21 cellular contexts compared by ENCODE assay signal in genomic region chr4:146179784-146180405, GRCh38. TPM values are rescaled to one million over a fixed set of nuclear protein-coding genes. Genes with fewer than 3 reads are reported as not detected.
A peak's percentile ranks its signal among the peaks of the same experiment; 100 is the strongest.
DNase-seq lines count a peak whose midpoint lies in the region; ATAC-seq, FAIRE-seq and TF ChIP-seq lines count a peak whose summit lies in the region.
"Had no signal": no experiment of that assay in that cellular context is flagged by ENCODE, and none has a peak within 500 bp of the region (broad histone marks: within the 10 kb centered on the region; RNA-seq: fewer than 3 reads in every experiment).

No MANE protein-coding gene starts in this region.

- peak overlapping the region; percentile 4 for H3K27ac ChIP-seq in cardiac muscle cell
- H3K27ac ChIP-seq in heart right ventricle: no peak overlapping the region
- no peak overlapping the region for H3K27ac ChIP-seq in keratinocyte (ENCODE audit: control insufficient read depth, insufficient read depth, low read length)
- H3K27ac ChIP-seq: sigmoid colon, uterus had no signal

- peak overlapping the region; percentile 57 for H3K4me2 ChIP-seq in keratinocyte (ENCODE audit: control insufficient read depth, extremely low read depth, insufficient read depth, low read depth, low read length)

- H3K9me3 ChIP-seq in cardiac muscle cell (ENCODE audit: low read depth) (no peaks in the 10 kb centered on the region), heart right ventricle (no peaks in the 10 kb centered on the region), T-helper 17 cell (ENCODE audit: control insufficient read depth, low read length, poor library complexity, severe bottlenecking) (no peaks in the 10 kb centered on the region), keratinocyte (ENCODE audit: control insufficient read depth, low read depth, low read length) (no peaks in the 10 kb centered on the region)
- H3K9me3 ChIP-seq: sigmoid colon, uterus had no signal

- peaks cover 19% of the 10 kb centered on the region for H3K4me1 ChIP-seq in cardiac muscle cell (ENCODE audit: low read depth)
- peaks cover 8 to 57% (median 44%) of the 10 kb centered on the region in 9 donors for H3K4me1 ChIP-seq in heart right ventricle
- peaks cover 19% of the 10 kb centered on the region for H3K4me1 ChIP-seq in keratinocyte (ENCODE audit: control insufficient read depth, extremely low read depth, insufficient read depth, low read length)

- TF ChIP-seq CTCF in cardiac muscle cell (IDR thresholded peaks at IDR 0.05; ENCODE audit: low read depth, low read length) (no peak), heart right ventricle (IDR thresholded peaks at IDR 0.05) (no peak), keratinocyte (optimal IDR thresholded peaks at IDR 0.05 in 1 of 3, IDR thresholded peaks at IDR 0.05 in 1 of 3, conservative IDR thresholded peaks at IDR 0.05 in 1 of 3; ENCODE audit: extremely low read depth in 1 of 3, insufficient read depth in 2 of 3, low read length in 3 of 3) (no peak)

- H3K9ac ChIP-seq in keratinocyte (ENCODE audit: control insufficient read depth, extremely low read depth, insufficient read depth, low read length): no peak overlapping the region

- H3K36me3 ChIP-seq in cardiac muscle cell (peaks cover 7% of the 10 kb centered on the region), heart right ventricle (peaks cover 0 to 23% (median 3%) of the 10 kb centered on the region in 9 donors), keratinocyte (ENCODE audit: control insufficient read depth in 2 of 2, extremely low read depth in 1 of 2, insufficient read depth in 2 of 2, low read length in 2 of 2) (peaks cover 0 to 2% of the 10 kb centered on the region in 2 experiments)
- H3K36me3 ChIP-seq: uterus had no signal

- H3K4me3 Mint-ChIP-seq in T-helper 17 cell: no peak overlapping the region

- peaks cover 57% of the 10 kb centered on the region for H3K79me2 ChIP-seq in keratinocyte (ENCODE audit: control insufficient read depth, insufficient read depth, low read length)

- no peaks in the 10 kb centered on the region for H3K9me1 ChIP-seq in keratinocyte (ENCODE audit: control insufficient read depth, extremely low read depth, insufficient read depth, low read length)

- peaks cover under 1% of the 10 kb centered on the region for H3K36me3 Mint-ChIP-seq in T-helper 17 cell (ENCODE audit: low read depth)
- H3K36me3 Mint-ChIP-seq: IgD-negative memory B cell had no signal

- no peak for ATAC-seq in heart right ventricle
- ATAC-seq in T-helper 17 cell: no peak
- ATAC-seq in GM19467 (IDR thresholded peaks at IDR 0.05; ENCODE audit: unreplicated experiment): no peak
- no peak for ATAC-seq in GM18867 (IDR thresholded peaks at IDR 0.05; ENCODE audit: unreplicated experiment)

- DNase-seq in cardiac muscle cell (ENCODE audit: low read depth in 1 of 2, low spot score in 1 of 2): peak in 1 of 2 donors; percentile 24
- no peak for DNase-seq in heart right ventricle
- no peak for DNase-seq in T-helper 17 cell
- DNase-seq in keratinocyte (ENCODE audit: low read depth, low spot score): no peak
- no peak for DNase-seq in HuH-7.5 (ENCODE audit: low spot score)
- no peak for DNase-seq in LoVo (ENCODE audit: low spot score)
- DNase-seq: activated CD4-positive, alpha-beta T cell treated with anti-CD3 and anti-CD28 coated beads, Interleukin-2, amount 50 U/mL, for 4 hours; central memory CD4-positive, alpha-beta T cell; effector CD8-positive, alpha-beta T cell; GDM1; NCI-H1092; NCI-H774; sigmoid colon; stimulated activated CD4-positive, alpha-beta T cell treated with anti-CD3 and anti-CD28 coated beads, Interleukin-2, amount 100 ng/mL, for 24 hours; uterus had no signal

- H3K27me3 ChIP-seq in cardiac muscle cell (no peaks in the 10 kb centered on the region), heart right ventricle (no peaks in the 10 kb centered on the region), keratinocyte (ENCODE audit: control insufficient read depth, extremely low read depth, insufficient read depth, low read length) (no peaks in the 10 kb centered on the region)
- H3K27me3 ChIP-seq: sigmoid colon, uterus had no signal

- no peak overlapping the region for H2AFZ ChIP-seq in keratinocyte (ENCODE audit: control insufficient read depth, low read length)

- no peaks in the 10 kb centered on the region for H3K27me3 Mint-ChIP-seq in T-helper 17 cell
- H3K27me3 Mint-ChIP-seq: IgD-negative memory B cell had no signal

- H4K20me1 ChIP-seq in keratinocyte (ENCODE audit: control insufficient read depth, extremely low read depth, insufficient read depth, low read length): no peaks in the 10 kb centered on the region

- H3K4me1 Mint-ChIP-seq in T-helper 17 cell: peaks cover 38% of the 10 kb centered on the region

- 55 to 56% methylated on average over 7 of the region's 7 CpGs for WGBS in heart right ventricle, 2 donors

- dilution Hi-C loops in keratinocyte (cut with MboI; ENCODE audit: extremely low pct_ligation_motif_present, low sequenced_read_pairs): no loop called here

- FAIRE-seq in keratinocyte (lab: Jason Lieb, UNC): peak; percentile 23
- FAIRE-seq: H1 had no signal

- H3K4me3 ChIP-seq in cardiac muscle cell (no peak overlapping the region), heart right ventricle (no peak overlapping the region), keratinocyte (ENCODE audit: control insufficient read depth in 2 of 3, extremely low read depth in 1 of 3, insufficient read depth in 2 of 3, low read depth in 1 of 3, low read length in 3 of 3) (no peak overlapping the region)
- H3K4me3 ChIP-seq: sigmoid colon, uterus had no signal

- intact Hi-C loops in heart right ventricle (cut with DNase I): loop anchor here in 4 of 10 donors (10.0 kb wide), 6 partner anchors 65 to 445 kb away; partner anchors contain the start of genes ZNF827 (in 2 of the 4) and SLC10A7 (in 1 of the 4)

- H3K27ac Mint-ChIP-seq in T-helper 17 cell: peak overlapping the region; percentile 56

RNA-seq across cellular contexts. Expression of gene LSM6, which starts 4.4 kb away (rescaled TPM):
- 51.8 and 54.0 TPM in 2 replicates for total RNA-seq in cardiac muscle cell
- 36.8 and 38.0 TPM in 2 replicates for polyA plus RNA-seq in cardiac muscle cell
- total RNA-seq in heart right ventricle: 10 to 100 TPM in 9 of 10 donors, 1 to 10 TPM in 1; 8.7 to 18.0 (median 11.8) TPM
- polyA plus RNA-seq in heart right ventricle: 10 to 100 TPM in 1 of 2 donors, 1 to 10 TPM in 1; 9.9 to 24.4 TPM
- 10 to 100 TPM; 20.2 to 21.3 TPM for total RNA-seq in T-helper 17 cell
- polyA plus RNA-seq in keratinocyte: 10.1 to 33.7 TPM (median 23.6 TPM) in 3 replicates
- polyA plus RNA-seq in keratinocyte (2011; ENCODE audit: low read depth): 48.7 TPM
- 14.9 and 17.2 TPM in 2 replicates for polyA plus RNA-seq in keratinocyte (2011; cell fraction: cytosol; rRNA removed)
- polyA plus RNA-seq in keratinocyte (2011; cell fraction: nucleus; rRNA removed): 6.2 and 7.8 TPM in 2 replicates
- polyA plus RNA-seq in keratinocyte (2012; ENCODE audit: low replicate concordance): 19.1 and 36.9 TPM in 2 replicates
- 3.3 to 11.9 TPM (median 8.0 TPM) in 3 replicates for polyA minus RNA-seq in keratinocyte
- polyA minus RNA-seq in keratinocyte (2011; cell fraction: cytosol; rRNA and poly(A)+ RNA removed): 5.0 TPM
- polyA minus RNA-seq in keratinocyte (2011; cell fraction: nucleus; rRNA and poly(A)+ RNA removed): 4.1 and 4.6 TPM in 2 replicates

RNA-seq across cellular contexts. Expression of gene REELD1, which starts 34.4 kb away (rescaled TPM):
- total RNA-seq in cardiac muscle cell (not detected in 2 replicates), heart right ventricle (under 1 TPM in 4 of 10 donors, not detected in 6; 0.12 to 0.25 (median 0.22) TPM), T-helper 17 cell (1 to 10 TPM in 1 of 2 donors, under 1 TPM in 1; 0.32 to 1.4 TPM)
- polyA plus RNA-seq in cardiac muscle cell (not detected in 2 replicates), heart right ventricle (1 to 10 TPM in 1 of 2 donors, under 1 TPM in 1; 0.12 to 1.4 TPM), keratinocyte (0.06 TPM in 1 of 3 replicates, not detected in the others)
- polyA plus RNA-seq in keratinocyte (2011; ENCODE audit: low read depth): not detected
- polyA plus RNA-seq in keratinocyte (2011; cell fraction: cytosol; rRNA removed): not detected in 2 replicates
- 0.20 and 0.27 TPM in 2 replicates for polyA plus RNA-seq in keratinocyte (2011; cell fraction: nucleus; rRNA removed)
- not detected in 2 replicates for polyA plus RNA-seq in keratinocyte (2012; ENCODE audit: low replicate concordance)
- polyA minus RNA-seq in keratinocyte: not detected in 3 replicates
- polyA minus RNA-seq in keratinocyte (2011; cell fraction: cytosol; rRNA and poly(A)+ RNA removed): not detected
- polyA minus RNA-seq in keratinocyte (2011; cell fraction: nucleus; rRNA and poly(A)+ RNA removed): not detected in 2 replicates
- total RNA-seq: fibroblast of lung, H1, RPMI7951 had no signal
- polyA plus RNA-seq: fibroblast of lung, IgD-negative memory B cell had no signal
